ENCODE assay signal across 21 cellular contexts in genomic region chr1:117794073-117794472, GRCh38.
DNase-seq lines count a peak whose midpoint lies in the region; ATAC-seq, FAIRE-seq and TF ChIP-seq lines count a peak whose summit lies in the region.
"Had no signal": no experiment of that assay in that cellular context is flagged by ENCODE, and none has a peak within 500 bp of the region (broad histone marks: within the 10 kb centered on the region; RNA-seq: fewer than 3 reads in every experiment).

No MANE protein-coding gene starts in this region.

- H3K4me3 ChIP-seq in AG10803 (ENCODE audit: low read length) (no peak overlapping the region), MG63 (no peak overlapping the region), H1 (ENCODE audit: extremely low read depth in 1 of 4, insufficient read depth in 2 of 4, low read depth in 3 of 4, low read length in 4 of 4) (no peak overlapping the region), lung (no peak overlapping the region), sigmoid colon (no peak overlapping the region)

- 90% methylated on average over 1 of the region's 1 CpG; no CpG with 5 or more reads in 1 of the 2 experiments for WGBS in H1 (ENCODE audit: extremely low coverage in 1 of 2, insufficient coverage in 1 of 2, insufficient read length in 1 of 2, insufficient replicate concordance in 2 of 2, low coverage in 1 of 2, low lambda C conversion rate in 2 of 2, missing lambda C conversion rate in 1 of 2), 2 experiments
- WGBS in lung, 2 donors: 69 to 82% methylated on average over 1 of the region's 1 CpG
- 85 to 89% methylated on average over 1 of the region's 1 CpG for WGBS in sigmoid colon, 2 donors

- ATAC-seq in lung (ENCODE audit: insufficient read depth, low FRiP score): peak; percentile 41
- ATAC-seq in activated CD4-positive, alpha-beta T cell treated with anti-CD3 and anti-CD28 coated beads for 36 hours: no peak
- ATAC-seq: activated T-cell treated with anti-CD3 and anti-CD28 coated beads, Interleukin-2, amount 50 U/mL, for 72 hours had no signal

- H3K36me3 ChIP-seq in MG63 (no peaks in the 10 kb centered on the region), H1 (ENCODE audit: control insufficient read depth in 2 of 4, insufficient read depth in 4 of 4, low read length in 3 of 4) (no peaks in the 10 kb centered on the region), lung (ENCODE audit: control insufficient read depth in 2 of 2, insufficient read depth in 2 of 2, low read length in 2 of 2) (no peaks in the 10 kb centered on the region), sigmoid colon (no peaks in the 10 kb centered on the region)

- no peak for TF ChIP-seq RAD21 in H1 (IDR thresholded peaks at IDR 0.05 in 1 of 2, conservative IDR thresholded peaks at IDR 0.05 in 1 of 2; ENCODE audit: low read depth in 2 of 2, low read length in 2 of 2)

- TF ChIP-seq CTCF in AG10803 (conservative IDR thresholded peaks at IDR 0.05; ENCODE audit: low read length) (no peak), H1 (IDR thresholded peaks at IDR 0.05; ENCODE audit: control extremely low read depth in 1 of 3, insufficient read depth in 1 of 3, low read depth in 1 of 3, low read length in 3 of 3) (no peak), lung (IDR thresholded peaks at IDR 0.05; ENCODE audit: control extremely low read depth, extremely low read depth) (no peak), sigmoid colon (IDR thresholded peaks at IDR 0.05) (no peak)

- no peak overlapping the region for H3K9ac ChIP-seq in H1 (replicated peaks in 1 of 4; ENCODE audit: extremely low read depth in 1 of 4, low read depth in 3 of 4, low read length in 3 of 4)
- H3K9ac ChIP-seq: parathyroid adenoma had no signal

- no peak overlapping the region for H3K18ac ChIP-seq in H1 (ENCODE audit: extremely low read depth, low read length)

- H3K23ac ChIP-seq in H1 (ENCODE audit: insufficient read length): no peak overlapping the region

- FAIRE-seq in H1 (lab: Jason Lieb, UNC): no peak
- FAIRE-seq: endometrium, G401.6, keratinocyte had no signal

- peaks cover 0 to 2% of the 10 kb centered on the region in 2 experiments for H4K20me1 ChIP-seq in H1 (replicated peaks in 1 of 2; ENCODE audit: control insufficient read depth in 1 of 2, insufficient read depth in 2 of 2, low read length in 2 of 2)

- peak overlapping the region; percentile 21; the same call in 1 of the 2 replicates for H2AFZ ChIP-seq in H1 (ENCODE audit: low read length)
- H2AFZ ChIP-seq: parathyroid adenoma had no signal

- H3K4me3 Mint-ChIP-seq in activated CD4-positive, alpha-beta T cell treated with anti-CD3 and anti-CD28 coated beads for 36 hours: no peak overlapping the region
- H3K4me3 Mint-ChIP-seq: activated naive CD8-positive, alpha-beta T cell treated with anti-CD3 and anti-CD28 coated beads for 36 hours; activated T-cell treated with anti-CD3 and anti-CD28 coated beads, Interleukin-2, amount 50 U/mL, for 72 hours; central memory CD8-positive, alpha-beta T cell had no signal

- no peak overlapping the region for H2AK5ac ChIP-seq in H1 (ENCODE audit: low read depth, low read length)

- no peak overlapping the region for H2BK12ac ChIP-seq in H1 (ENCODE audit: low read depth, low read length)

- H2BK15ac ChIP-seq in H1 (ENCODE audit: low read length): no peak overlapping the region

- no peak overlapping the region for H2BK20ac ChIP-seq in H1 (ENCODE audit: low read length)

- no peaks in the 10 kb centered on the region for H3K23me2 ChIP-seq in H1 (ENCODE audit: low read depth, low read length)

- no peak overlapping the region for H3K56ac ChIP-seq in H1 (replicated peaks; ENCODE audit: insufficient read length, low read depth, low read length)

- no peak overlapping the region for H3K4ac ChIP-seq in H1 (replicated peaks; ENCODE audit: insufficient read length, low read depth, low read length)

- no peak overlapping the region for H2BK5ac ChIP-seq in H1 (ENCODE audit: low read depth, low read length)

- intact Hi-C loops in activated CD4-positive, alpha-beta T cell treated with anti-CD3 and anti-CD28 coated beads for 36 hours (cut with DNase I, micrococcal nuclease): no loop called here
- intact Hi-C loops in sigmoid colon (cut with DNase I): no loop called here

- no peak overlapping the region for H3K27ac Mint-ChIP-seq in activated CD4-positive, alpha-beta T cell treated with anti-CD3 and anti-CD28 coated beads for 36 hours
- H3K27ac Mint-ChIP-seq: activated naive CD8-positive, alpha-beta T cell treated with anti-CD3 and anti-CD28 coated beads for 36 hours; activated T-cell treated with anti-CD3 and anti-CD28 coated beads, Interleukin-2, amount 50 U/mL, for 72 hours had no signal

- no peaks in the 10 kb centered on the region for H3K4me1 ChIP-seq in H1 (replicated peaks in 1 of 4; ENCODE audit: control insufficient read depth in 3 of 4, insufficient read depth in 4 of 4, low read length in 3 of 4)
- H3K4me1 ChIP-seq in lung (ENCODE audit: control insufficient read depth in 2 of 2, insufficient read depth in 2 of 2, low read length in 2 of 2): peaks cover 0 to 8% of the 10 kb centered on the region in 2 donors
- H3K4me1 ChIP-seq in sigmoid colon: no peaks in the 10 kb centered on the region
- H3K4me1 ChIP-seq: parathyroid adenoma had no signal

- H3K79me1 ChIP-seq in H1 (ENCODE audit: low read depth, low read length): no peaks in the 10 kb centered on the region

- H3K27me3 Mint-ChIP-seq in activated CD4-positive, alpha-beta T cell treated with anti-CD3 and anti-CD28 coated beads for 36 hours: peaks cover 8% of the 10 kb centered on the region
- H3K27me3 Mint-ChIP-seq: activated naive CD8-positive, alpha-beta T cell treated with anti-CD3 and anti-CD28 coated beads for 36 hours had no signal

- no peak overlapping the region for H2BK120ac ChIP-seq in H1 (replicated peaks; ENCODE audit: low read depth, low read length)

- no peaks in the 10 kb centered on the region for H3K27me3 ChIP-seq in MG63
- H3K27me3 ChIP-seq in H1 (replicated peaks in 1 of 4; ENCODE audit: control insufficient read depth in 3 of 4, extremely low read depth in 1 of 4, insufficient read depth in 3 of 4, low read length in 3 of 4): no peaks in the 10 kb centered on the region
- H3K27me3 ChIP-seq in lung (ENCODE audit: control insufficient read depth, insufficient read depth): no peaks in the 10 kb centered on the region
- no peaks in the 10 kb centered on the region for H3K27me3 ChIP-seq in sigmoid colon

- H3K14ac ChIP-seq in H1 (ENCODE audit: insufficient read length): no peak overlapping the region

- peak; percentile 72 for DNase-seq in AG10803 (ENCODE audit: low read depth)
- peak; percentile 19 for DNase-seq in MG63
- no peak for DNase-seq in H1 (ENCODE audit: low read depth in 1 of 2, low spot score in 2 of 2)
- DNase-seq in lung (ENCODE audit: low spot score): no peak
- no peak for DNase-seq in middle frontal gyrus (ENCODE audit: extremely low spot score, low spot score)
- DNase-seq in activated CD4-positive, alpha-beta T cell treated with anti-CD3 and anti-CD28 coated beads for 36 hours: no peak
- no peak for DNase-seq in sigmoid colon
- no peak for DNase-seq in SKM-1 (lab: John Stamatoyannopoulos, UW; ENCODE audit: unreplicated experiment)
- DNase-seq: activated CD4-positive, alpha-beta T cell treated with anti-CD3 and anti-CD28 coated beads, Interleukin-2, amount 50 U/mL, for 4 hours; activated naive CD8-positive, alpha-beta T cell treated with anti-CD3 and anti-CD28 coated beads for 36 hours; activated T-cell treated with anti-CD3 and anti-CD28 coated beads, Interleukin-2, amount 50 U/mL, for 72 hours; COR-L47; NCI-H1092 treated with DMSO at 0.1 percent for 48 hours; NCI-H748 treated with DMSO at 0.1 percent for 48 hours; stimulated activated CD4-positive, alpha-beta T cell treated with anti-CD3 and anti-CD28 coated beads, Interleukin-15, amount 100 ng/mL, for 24 hours; T-helper 9 cell had no signal

- no peaks in the 10 kb centered on the region for H3K36me3 Mint-ChIP-seq in activated CD4-positive, alpha-beta T cell treated with anti-CD3 and anti-CD28 coated beads for 36 hours (ENCODE audit: low read depth)
- H3K36me3 Mint-ChIP-seq: activated naive CD8-positive, alpha-beta T cell treated with anti-CD3 and anti-CD28 coated beads for 36 hours had no signal

- no peaks in the 10 kb centered on the region for H3K4me1 Mint-ChIP-seq in activated CD4-positive, alpha-beta T cell treated with anti-CD3 and anti-CD28 coated beads for 36 hours
- H3K4me1 Mint-ChIP-seq: activated naive CD8-positive, alpha-beta T cell treated with anti-CD3 and anti-CD28 coated beads for 36 hours; central memory CD8-positive, alpha-beta T cell had no signal

- POLR2A ChIA-PET in H1 (lab: Charles Lee; ENCODE audit: partially characterized antibody): no interaction called here
- POLR2A ChIA-PET in activated CD4-positive, alpha-beta T cell treated with anti-CD3 and anti-CD28 coated beads for 36 hours (lab: Charles Lee): no interaction called here

- H4K5ac ChIP-seq in H1 (ENCODE audit: insufficient read length, low read depth, low read length): no peak overlapping the region

- H3K9me3 Mint-ChIP-seq in activated CD4-positive, alpha-beta T cell treated with anti-CD3 and anti-CD28 coated beads for 36 hours (ENCODE audit: low read depth): no peaks in the 10 kb centered on the region
- H3K9me3 Mint-ChIP-seq: activated naive CD8-positive, alpha-beta T cell treated with anti-CD3 and anti-CD28 coated beads for 36 hours; activated T-cell treated with anti-CD3 and anti-CD28 coated beads, Interleukin-2, amount 50 U/mL, for 72 hours; central memory CD8-positive, alpha-beta T cell had no signal

- H3K4me2 ChIP-seq in H1 (ENCODE audit: insufficient read depth in 1 of 2, low read depth in 2 of 2, low read length in 2 of 2): no peak overlapping the region

- TF ChIP-seq POLR2A in H1 (IDR thresholded peaks at IDR 0.05; ENCODE audit: control extremely low read depth in 1 of 2, low read depth in 2 of 2, low read length in 2 of 2) (no peak), sigmoid colon (IDR thresholded peaks at IDR 0.05) (no peak)

- CTCF ChIA-PET in H1 (lab: Charles Lee; ENCODE audit: partially characterized antibody): interaction anchor here (1.0 to 1.2 kb wide), 3 partner anchors 10 to 102 kb away, joined by 3 read pairs; no protein-coding TSS in a partner anchor
- CTCF ChIA-PET in activated CD4-positive, alpha-beta T cell treated with anti-CD3 and anti-CD28 coated beads for 36 hours (lab: Charles Lee): interaction anchor here (0.6 to 1.4 kb wide), 4 partner anchors 36 to 453 kb away, joined by 3 to 4 read pairs (median 3); no protein-coding TSS in a partner anchor

- no peak overlapping the region for H4K8ac ChIP-seq in H1 (ENCODE audit: extremely low read depth, insufficient read depth, low read length)

- H3K9me3 ChIP-seq in MG63 (no peaks in the 10 kb centered on the region; the same call in 1 of the 2 replicates), H1 (ENCODE audit: insufficient read depth in 2 of 2, low read depth in 1 of 2, low read length in 1 of 2) (no peaks in the 10 kb centered on the region), lung (ENCODE audit: control insufficient read depth in 2 of 2, insufficient read depth in 1 of 2, low read length in 1 of 2) (no peaks in the 10 kb centered on the region), sigmoid colon (no peaks in the 10 kb centered on the region)

- no peak overlapping the region for H4K91ac ChIP-seq in H1 (replicated peaks; ENCODE audit: insufficient read length, low read length)

- TF ChIP-seq EP300 in H1 (IDR thresholded peaks at IDR 0.05; ENCODE audit: borderline replicate concordance in 1 of 2, low read depth in 2 of 2, low read length in 2 of 2) (no peak), sigmoid colon (IDR thresholded peaks at IDR 0.05) (no peak)

- no peaks in the 10 kb centered on the region for H3K79me2 ChIP-seq in H1 (ENCODE audit: control insufficient read depth in 1 of 2, insufficient read depth in 2 of 2, low read length in 2 of 2)
- H3K79me2 ChIP-seq: parathyroid adenoma had no signal

- no peak overlapping the region for H3K27ac ChIP-seq in H1 (ENCODE audit: low read depth, low read length)
- H3K27ac ChIP-seq in lung (ENCODE audit: low read depth in 1 of 2, low read length in 1 of 2): no peak overlapping the region
- H3K27ac ChIP-seq in sigmoid colon: no peak overlapping the region
- H3K27ac ChIP-seq: parathyroid adenoma had no signal

Comparison
In these comparisons a context has a peak if more than half of its experiments do, and no peak if none do; other contexts are left out.
1. DNase-seq: peak in AG10803 (single experiment) and MG63 (single experiment); none in H1 (0 of 2), lung (single experiment), middle frontal gyrus (single experiment), activated CD4-positive, alpha-beta T cell treated with anti-CD3 and anti-CD28 coated beads for 36 hours (single experiment), sigmoid colon (single experiment) and SKM-1 (single experiment).